Comparison of ENCODE assay signal across 14 cellular contexts in genomic region chr1:225627304-225627947, GRCh38. TPM values are rescaled to one million over a fixed set of nuclear protein-coding genes. Genes with fewer than 3 reads are reported as not detected.
DNase-seq lines count a peak whose midpoint lies in the region; ATAC-seq and TF ChIP-seq lines count a peak whose summit lies in the region.
"Had no signal": no experiment of that assay in that cellular context is flagged by ENCODE, and none has a peak within 500 bp of the region (broad histone marks: within the 10 kb centered on the region; RNA-seq: fewer than 3 reads in every experiment).

No MANE protein-coding gene starts in this region.

- H3K27ac ChIP-seq in BLaER1, result no peak overlapping the region
- H3K27ac ChIP-seq in cardiac muscle cell, result peak overlapping the region; percentile 96

- H3K4me3 ChIP-seq in BLaER1 (no peak overlapping the region), cardiac muscle cell (no peak overlapping the region)

- no peak overlapping the region for H3K4me3 Mint-ChIP-seq in nephron progenitor cell
- no peak overlapping the region for H3K4me3 Mint-ChIP-seq in natural killer cell treated with Interleukin-12 subunit alpha and Interleukin-12 subunit beta and Interleukin-15 and Interleukin-18, amount 100 ng/mL, for 72 hours
- H3K4me3 Mint-ChIP-seq: activated naive CD8-positive, alpha-beta T cell; T-helper 17 cell had no signal

- H4K20me1 ChIP-seq in BLaER1, result peaks cover 21% of the 10 kb centered on the region; the same call in 1 of the 2 replicates

- TF ChIP-seq CTCF in cardiac muscle cell (IDR thresholded peaks at IDR 0.05; ENCODE audit: low read depth, low read length) (no peak), nephron progenitor cell (IDR thresholded peaks at IDR 0.05) (no peak)

- peak overlapping the region; percentile 18 for H3K27ac Mint-ChIP-seq in nephron progenitor cell
- no peak overlapping the region for H3K27ac Mint-ChIP-seq in natural killer cell treated with Interleukin-12 subunit alpha and Interleukin-12 subunit beta and Interleukin-15 and Interleukin-18, amount 100 ng/mL, for 72 hours
- H3K27ac Mint-ChIP-seq in activated naive CD4-positive, alpha-beta T cell treated with anti-CD3 and anti-CD28 coated beads, Interleukin-2, amount 50 U/mL, for 72 hours, result no peak overlapping the region
- H3K27ac Mint-ChIP-seq: activated naive CD8-positive, alpha-beta T cell; T-helper 17 cell had no signal

- H3K4me1 ChIP-seq in BLaER1 (peaks cover 22% of the 10 kb centered on the region), cardiac muscle cell (ENCODE audit: low read depth) (peaks cover 51% of the 10 kb centered on the region)

- DNase-seq in NCI-H82 treated with DMSO at 0.1 percent for 48 hours (lab: John Stamatoyannopoulos, UW; ENCODE audit: unreplicated experiment) (peak; percentile 36), cardiac muscle cell (ENCODE audit: low read depth in 1 of 2, low spot score in 1 of 2) (peak in 1 of 2 donors; percentile 60), nephron progenitor cell (no peak)
- DNase-seq in natural killer cell treated with Interleukin-12 subunit alpha and Interleukin-12 subunit beta and Interleukin-15 and Interleukin-18, amount 100 ng/mL, for 72 hours (ENCODE audit: low spot score), result no peak
- no peak for DNase-seq in activated naive CD4-positive, alpha-beta T cell treated with anti-CD3 and anti-CD28 coated beads, Interleukin-2, amount 50 U/mL, for 72 hours (ENCODE audit: low spot score in 2 of 2)
- DNase-seq in stimulated activated naive CD4-positive, alpha-beta T cell (lab: John Stamatoyannopoulos, UW), result no peak
- DNase-seq: COR-L47; NCI-H187; stimulated activated naive CD4-positive, alpha-beta T cell treated with Interleukin-2 at 50 U/mL for 16 hours; T-helper 17 cell had no signal

- H3K27me3 ChIP-seq in BLaER1 (no peaks in the 10 kb centered on the region), cardiac muscle cell (no peaks in the 10 kb centered on the region)

- peak overlapping the region; percentile 31 for H3K4me2 ChIP-seq in BLaER1

- peaks cover 57% of the 10 kb centered on the region for H3K36me3 Mint-ChIP-seq in nephron progenitor cell (ENCODE audit: low read depth)
- H3K36me3 Mint-ChIP-seq in natural killer cell treated with Interleukin-12 subunit alpha and Interleukin-12 subunit beta and Interleukin-15 and Interleukin-18, amount 100 ng/mL, for 72 hours, result no peaks in the 10 kb centered on the region
- no peaks in the 10 kb centered on the region for H3K36me3 Mint-ChIP-seq in activated naive CD4-positive, alpha-beta T cell treated with anti-CD3 and anti-CD28 coated beads, Interleukin-2, amount 50 U/mL, for 72 hours
- H3K36me3 Mint-ChIP-seq: activated naive CD8-positive, alpha-beta T cell had no signal

- H3K36me3 ChIP-seq in BLaER1 (peaks cover 17% of the 10 kb centered on the region), cardiac muscle cell (no peaks in the 10 kb centered on the region)

- H3K27me3 Mint-ChIP-seq in nephron progenitor cell (ENCODE audit: low read depth, poor library complexity), result no peaks in the 10 kb centered on the region
- H3K27me3 Mint-ChIP-seq in natural killer cell treated with Interleukin-12 subunit alpha and Interleukin-12 subunit beta and Interleukin-15 and Interleukin-18, amount 100 ng/mL, for 72 hours, result peaks cover 6 to 7% of the 10 kb centered on the region in 2 donors

- H3K4me1 Mint-ChIP-seq in nephron progenitor cell, result peaks cover 28% of the 10 kb centered on the region
- H3K4me1 Mint-ChIP-seq in natural killer cell treated with Interleukin-12 subunit alpha and Interleukin-12 subunit beta and Interleukin-15 and Interleukin-18, amount 100 ng/mL, for 72 hours (ENCODE audit: low read depth in 2 of 2), result no peaks in the 10 kb centered on the region
- H3K4me1 Mint-ChIP-seq: T-helper 17 cell had no signal

- ATAC-seq in natural killer cell treated with Interleukin-12 subunit alpha and Interleukin-12 subunit beta and Interleukin-15 and Interleukin-18, amount 100 ng/mL, for 72 hours, result no peak
- ATAC-seq in activated naive CD4-positive, alpha-beta T cell treated with anti-CD3 and anti-CD28 coated beads, Interleukin-2, amount 50 U/mL, for 72 hours, result no peak
- no peak for ATAC-seq in GM19035 (IDR thresholded peaks at IDR 0.05; ENCODE audit: unreplicated experiment)
- ATAC-seq: sciatic nerve, T-helper 17 cell had no signal

- H3K9me3 ChIP-seq in BLaER1, result peaks cover 10% of the 10 kb centered on the region
- H3K9me3 ChIP-seq in cardiac muscle cell (ENCODE audit: low read depth), result no peaks in the 10 kb centered on the region

- peaks cover 12% of the 10 kb centered on the region for H3K9me3 Mint-ChIP-seq in nephron progenitor cell
- no peaks in the 10 kb centered on the region for H3K9me3 Mint-ChIP-seq in natural killer cell treated with Interleukin-12 subunit alpha and Interleukin-12 subunit beta and Interleukin-15 and Interleukin-18, amount 100 ng/mL, for 72 hours
- no peaks in the 10 kb centered on the region for H3K9me3 Mint-ChIP-seq in activated naive CD4-positive, alpha-beta T cell treated with anti-CD3 and anti-CD28 coated beads, Interleukin-2, amount 50 U/mL, for 72 hours

- no peak overlapping the region for H3K9ac ChIP-seq in BLaER1

RNA-seq across cellular contexts. Expression of gene ENAH, which starts 25.5 kb away (rescaled TPM):
- total RNA-seq in cardiac muscle cell, result 50.8 and 124 TPM in 2 replicates
- 46.4 and 66.6 TPM in 2 replicates for polyA plus RNA-seq in cardiac muscle cell
- total RNA-seq in natural killer cell treated with Interleukin-12 subunit alpha and Interleukin-12 subunit beta and Interleukin-15 and Interleukin-18, amount 100 ng/mL, for 72 hours, result under 1 TPM in 1 of 2 donors, not detected in 1; 0.52 TPM
- total RNA-seq in activated naive CD4-positive, alpha-beta T cell treated with anti-CD3 and anti-CD28 coated beads, Interleukin-2, amount 50 U/mL, for 72 hours, result under 1 TPM; 0.09 to 0.89 TPM

Comparison
In these comparisons a context has a peak if more than half of its experiments do, and no peak if none do; other contexts are left out.
1. RNA of gene ENAH, which starts 25.5 kb away (total RNA-seq): 50.8 to 124 TPM in cardiac muscle cell; 0.09 to 0.89 TPM in activated naive CD4-positive, alpha-beta T cell treated with anti-CD3 and anti-CD28 coated beads, Interleukin-2, amount 50 U/mL, for 72 hours and 0.52 TPM in natural killer cell treated with Interleukin-12 subunit alpha and Interleukin-12 subunit beta and Interleukin-15 and Interleukin-18, amount 100 ng/mL, for 72 hours; every median in the first group is over 10 times any median in the second.